9 cellular contexts compared by ENCODE assay signal in genomic region chr1:244837597-244838258, GRCh38. TPM values are rescaled to one million over a fixed set of nuclear protein-coding genes. Genes with fewer than 3 reads are reported as not detected.
DNase-seq lines count a peak whose midpoint lies in the region; ATAC-seq and TF ChIP-seq lines count a peak whose summit lies in the region.
"Had no signal": no experiment of that assay in that cellular context is flagged by ENCODE, and none has a peak within 500 bp of the region (broad histone marks: within the 10 kb centered on the region; RNA-seq: fewer than 3 reads in every experiment).

No MANE protein-coding gene starts in this region.

- no peaks in the 10 kb centered on the region for H3K9me3 Mint-ChIP-seq in CD4-positive, alpha-beta T cell
- no peaks in the 10 kb centered on the region for H3K9me3 Mint-ChIP-seq in activated T-helper 2 cell treated with anti-CD3 and anti-CD28 coated beads, Interferon-gamma antibody, Interleukin-2, Interleukin-4, amounts not matched to agents 10 μg/mL and 5 μg/mL and 100 μg/mL, durations not matched to agents 14 hours and 24 hours and 36 hours
- H3K9me3 Mint-ChIP-seq in naive B cell, result no peaks in the 10 kb centered on the region

- H3K27ac Mint-ChIP-seq in CD4-positive, alpha-beta T cell, result peak overlapping the region; percentile 99
- H3K27ac Mint-ChIP-seq in activated T-helper 2 cell treated with anti-CD3 and anti-CD28 coated beads, Interferon-gamma antibody, Interleukin-2, Interleukin-4, amounts not matched to agents 10 μg/mL and 5 μg/mL and 100 μg/mL, durations not matched to agents 14 hours and 24 hours and 36 hours, result peak overlapping the region; percentile 47
- peak overlapping the region; percentile 27 to 100 (median 75) for H3K27ac Mint-ChIP-seq in naive B cell

- no peak overlapping the region for H3K27ac ChIP-seq in CD4-positive, alpha-beta T cell (ENCODE audit: low read depth, low read length)

- CTCF ChIA-PET in CD4-positive, alpha-beta T cell (lab: Charles Lee), result interaction anchor here (1.2 to 5.9 kb wide), 5 partner anchors 12 to 205 kb away, joined by 3 to 63 read pairs (median 14); partner anchors contain the start of gene HNRNPU

- ATAC-seq in CD4-positive, alpha-beta T cell (ENCODE audit: poor library complexity), result no peak
- ATAC-seq in naive B cell (ENCODE audit: low read depth in 2 of 2) (no peak), GM18907 (IDR thresholded peaks at IDR 0.05; ENCODE audit: unreplicated experiment) (no peak)
- ATAC-seq: esophagus mucosa had no signal

- intact Hi-C loops in CD4-positive, alpha-beta T cell (cut with DNase I, micrococcal nuclease), result loop anchor here (5.0 to 10.0 kb wide), 4 partner anchors 185 to 1583 kb away; partner anchors contain the start of genes ADSS2 (in 1 of the 2), CEP170 (in 1 of the 2), DESI2 (in 1 of the 2) and SDCCAG8 (in 1 of the 2)
- intact Hi-C loops in activated T-helper 2 cell treated with anti-CD3 and anti-CD28 coated beads, Interferon-gamma antibody, Interleukin-2, Interleukin-4, amounts not matched to agents 10 μg/mL and 5 μg/mL and 100 μg/mL, durations not matched to agents 14 hours and 24 hours and 36 hours (cut with micrococcal nuclease), result loop anchor here (2.0 to 10.0 kb wide), 4 partner anchors 17 to 1727 kb away; partner anchors contain the start of genes CNST and TFB2M

- H3K4me3 Mint-ChIP-seq in CD4-positive, alpha-beta T cell, result peak overlapping the region; percentile 98
- H3K4me3 Mint-ChIP-seq in activated T-helper 2 cell treated with anti-CD3 and anti-CD28 coated beads, Interferon-gamma antibody, Interleukin-2, Interleukin-4, amounts not matched to agents 10 μg/mL and 5 μg/mL and 100 μg/mL, durations not matched to agents 14 hours and 24 hours and 36 hours (ENCODE audit: low read depth), result peak overlapping the region; percentile 64
- H3K4me3 Mint-ChIP-seq in naive B cell, result peak overlapping the region in 4 of 8 donors; percentile 4 to 100 (median 36)

- H3K9me3 ChIP-seq in CD4-positive, alpha-beta T cell (ENCODE audit: control insufficient read depth, low read length), result no peaks in the 10 kb centered on the region

- H3K36me3 Mint-ChIP-seq in CD4-positive, alpha-beta T cell (ENCODE audit: low read depth), result peaks cover 72% of the 10 kb centered on the region
- peaks cover 59% of the 10 kb centered on the region for H3K36me3 Mint-ChIP-seq in activated T-helper 2 cell treated with anti-CD3 and anti-CD28 coated beads, Interferon-gamma antibody, Interleukin-2, Interleukin-4, amounts not matched to agents 10 μg/mL and 5 μg/mL and 100 μg/mL, durations not matched to agents 14 hours and 24 hours and 36 hours (ENCODE audit: low read depth)
- H3K36me3 Mint-ChIP-seq in naive B cell, result peaks cover 12 to 18% of the 10 kb centered on the region in 2 donors

- DNase-seq in CD4-positive, alpha-beta T cell, result no peak
- DNase-seq in HT-29 (ENCODE audit: low spot score) (peak; percentile 59), naive B cell (no peak), NCI-H446 treated with DMSO at 0.1 percent for 48 hours (lab: John Stamatoyannopoulos, UW) (no peak), D341Med (ENCODE audit: low spot score) (no peak)
- DNase-seq in activated T-helper 2 cell treated with anti-CD3 and anti-CD28 coated beads, Interferon-gamma antibody, Interleukin-2, Interleukin-4, amounts not matched to agents 10 μg/mL and 5 μg/mL and 100 μg/mL, durations not matched to agents 14 hours and 24 hours and 36 hours (ENCODE audit: low spot score), result no peak
- no peak for DNase-seq in stimulated activated CD4-positive, alpha-beta T cell treated with anti-CD3 and anti-CD28 coated beads, Interleukin-1b, Interleukin-23, amount 100 ng/mL, for 48 hours

- peaks cover 74% of the 10 kb centered on the region for H3K4me1 Mint-ChIP-seq in CD4-positive, alpha-beta T cell (ENCODE audit: low read depth)
- peaks cover 51% of the 10 kb centered on the region for H3K4me1 Mint-ChIP-seq in activated T-helper 2 cell treated with anti-CD3 and anti-CD28 coated beads, Interferon-gamma antibody, Interleukin-2, Interleukin-4, amounts not matched to agents 10 μg/mL and 5 μg/mL and 100 μg/mL, durations not matched to agents 14 hours and 24 hours and 36 hours (ENCODE audit: low read depth)
- H3K4me1 Mint-ChIP-seq in naive B cell, result peaks cover 32 to 61% (median 55%) of the 10 kb centered on the region in 3 donors

- H3K27me3 Mint-ChIP-seq in CD4-positive, alpha-beta T cell, result no peaks in the 10 kb centered on the region
- H3K27me3 Mint-ChIP-seq in activated T-helper 2 cell treated with anti-CD3 and anti-CD28 coated beads, Interferon-gamma antibody, Interleukin-2, Interleukin-4, amounts not matched to agents 10 μg/mL and 5 μg/mL and 100 μg/mL, durations not matched to agents 14 hours and 24 hours and 36 hours (ENCODE audit: low read depth), result no peaks in the 10 kb centered on the region
- H3K27me3 Mint-ChIP-seq in naive B cell, result no peaks in the 10 kb centered on the region

- POLR2A ChIA-PET in CD4-positive, alpha-beta T cell (lab: Charles Lee), result interaction anchor here (7.9 to 16.6 kb wide), 2 partner anchors 20 to 133 kb away, joined by 274 to 1262 read pairs; partner anchors contain the start of gene HNRNPU

- H3K27me3 ChIP-seq in CD4-positive, alpha-beta T cell (ENCODE audit: control insufficient read depth, insufficient read depth, low read length), result no peaks in the 10 kb centered on the region

- TF ChIP-seq CTCF in CD4-positive, alpha-beta T cell (IDR thresholded peaks at IDR 0.05), result no peak

RNA-seq across cellular contexts. Expression of gene COX20, which starts 2.3 kb away (rescaled TPM):
- 10 to 100 TPM; 14.5 to 16.8 TPM for total RNA-seq in CD4-positive, alpha-beta T cell
- total RNA-seq in HT-29 (2014; rRNA removed; shearing (Covaris generic)), result 16.1 and 18.8 TPM in 2 replicates
- 27.1 and 33.2 TPM in 2 replicates for total RNA-seq in activated T-helper 2 cell treated with anti-CD3 and anti-CD28 coated beads, Interferon-gamma antibody, Interleukin-2, Interleukin-4, amounts not matched to agents 10 μg/mL and 5 μg/mL and 100 μg/mL, durations not matched to agents 14 hours and 24 hours and 36 hours
- 10 to 100 TPM; 33.5 to 70.9 (median 49.7) TPM for polyA plus RNA-seq in naive B cell (ENCODE audit: low read depth in 6 of 6)

RNA-seq across cellular contexts. Expression of gene HNRNPU, which starts 26.6 kb away (rescaled TPM):
- 100 to 1,000 TPM; 415 TPM for total RNA-seq in CD4-positive, alpha-beta T cell
- 261 and 277 TPM in 2 replicates for total RNA-seq in HT-29 (2014; rRNA removed; shearing (Covaris generic))
- total RNA-seq in activated T-helper 2 cell treated with anti-CD3 and anti-CD28 coated beads, Interferon-gamma antibody, Interleukin-2, Interleukin-4, amounts not matched to agents 10 μg/mL and 5 μg/mL and 100 μg/mL, durations not matched to agents 14 hours and 24 hours and 36 hours, result 569 and 589 TPM in 2 replicates
- polyA plus RNA-seq in naive B cell (ENCODE audit: low read depth in 6 of 6), result 100 to 1,000 TPM; 131 to 412 (median 247) TPM

Comparison
In these comparisons a context has a peak if more than half of its experiments do, and no peak if none do; other contexts are left out.
1. H3K27ac Mint-ChIP-seq: peak in every context shown above with its lines; median percentile 99 in CD4-positive, alpha-beta T cell; 75 in naive B cell; 47 in activated T-helper 2 cell treated with anti-CD3 and anti-CD28 coated beads, Interferon-gamma antibody, Interleukin-2, Interleukin-4, amounts not matched to agents 10 μg/mL and 5 μg/mL and 100 μg/mL, durations not matched to agents 14 hours and 24 hours and 36 hours.